Comparison of ENCODE assay signal across 2 cellular contexts in the genomic region with DNA sequence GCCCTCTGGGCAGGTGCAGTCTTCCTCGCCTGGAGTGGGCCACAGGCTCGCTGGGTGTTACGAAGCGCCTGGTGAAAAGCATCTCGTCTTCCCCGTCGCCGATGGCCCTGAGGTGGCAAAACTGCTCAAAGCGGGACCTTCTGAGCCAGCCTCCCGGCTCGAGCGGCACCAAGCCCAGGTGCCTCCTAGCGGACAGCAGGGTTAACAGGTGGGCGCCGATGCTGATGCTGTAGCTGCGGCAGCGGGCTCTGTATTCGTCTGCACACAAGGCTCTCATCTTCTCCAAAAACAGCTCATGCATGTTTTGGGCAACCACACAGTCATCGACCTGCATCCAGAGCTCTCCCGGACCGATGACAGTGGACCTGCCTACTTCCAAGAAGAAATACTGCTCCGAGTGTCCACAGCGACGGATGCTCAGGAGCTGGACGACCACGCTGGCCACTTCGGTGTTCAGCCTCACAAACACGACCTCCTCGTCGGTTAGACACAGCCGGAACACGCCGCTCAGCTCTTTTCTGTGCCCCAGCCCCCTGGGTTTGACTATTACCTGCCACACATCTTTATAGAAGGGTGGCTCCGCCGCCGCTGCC.
TF ChIP-seq lines count a peak whose summit lies in the region.

No MANE protein-coding gene starts in this region.

TF ChIP-seq in IMR-90, 13 proteins besides CTCF, POLR2A, EP300 and RAD21:
- TF ChIP-seq MXI1 (IDR thresholded peaks at IDR 0.05; ENCODE audit: borderline replicate concordance, low read depth, low read length): no peak
- no peak for TF ChIP-seq SMC3 (IDR thresholded peaks at IDR 0.05; ENCODE audit: low read depth, low read length)
- TF ChIP-seq RFX5 (IDR thresholded peaks at IDR 0.05; ENCODE audit: low read depth, low read length): no peak
- TF ChIP-seq NFE2L2 (IDR thresholded peaks at IDR 0.05; ENCODE audit: low read depth, low read length): no peak
- TF ChIP-seq, protein P1, sequence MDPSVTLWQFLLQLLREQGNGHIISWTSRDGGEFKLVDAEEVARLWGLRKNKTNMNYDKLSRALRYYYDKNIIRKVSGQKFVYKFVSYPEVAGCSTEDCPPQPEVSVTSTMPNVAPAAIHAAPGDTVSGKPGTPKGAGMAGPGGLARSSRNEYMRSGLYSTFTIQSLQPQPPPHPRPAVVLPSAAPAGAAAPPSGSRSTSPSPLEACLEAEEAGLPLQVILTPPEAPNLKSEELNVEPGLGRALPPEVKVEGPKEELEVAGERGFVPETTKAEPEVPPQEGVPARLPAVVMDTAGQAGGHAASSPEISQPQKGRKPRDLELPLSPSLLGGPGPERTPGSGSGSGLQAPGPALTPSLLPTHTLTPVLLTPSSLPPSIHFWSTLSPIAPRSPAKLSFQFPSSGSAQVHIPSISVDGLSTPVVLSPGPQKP (IDR thresholded peaks at IDR 0.05; ENCODE audit: borderline replicate concordance, low read depth, low read length): no peak
- no peak for TF ChIP-seq MAFK (IDR thresholded peaks at IDR 0.05; ENCODE audit: low read depth, low read length)
- TF ChIP-seq FOS (IDR thresholded peaks at IDR 0.05; ENCODE audit: low read depth, low read length): no peak
- TF ChIP-seq BHLHE40 (IDR thresholded peaks at IDR 0.05; ENCODE audit: low read depth, low read length): no peak
- no peak for TF ChIP-seq MAZ (IDR thresholded peaks at IDR 0.05; ENCODE audit: borderline replicate concordance, low read depth, low read length)
- TF ChIP-seq CEBPB (IDR thresholded peaks at IDR 0.05; ENCODE audit: low read depth, low read length): no peak
- TF ChIP-seq RCOR1 (IDR thresholded peaks at IDR 0.05; ENCODE audit: insufficient replicate concordance, low read length): no peak
- TF ChIP-seq CHD1 (IDR thresholded peaks at IDR 0.05; ENCODE audit: low read depth, low read length): no peak
- TF ChIP-seq, protein P2, sequence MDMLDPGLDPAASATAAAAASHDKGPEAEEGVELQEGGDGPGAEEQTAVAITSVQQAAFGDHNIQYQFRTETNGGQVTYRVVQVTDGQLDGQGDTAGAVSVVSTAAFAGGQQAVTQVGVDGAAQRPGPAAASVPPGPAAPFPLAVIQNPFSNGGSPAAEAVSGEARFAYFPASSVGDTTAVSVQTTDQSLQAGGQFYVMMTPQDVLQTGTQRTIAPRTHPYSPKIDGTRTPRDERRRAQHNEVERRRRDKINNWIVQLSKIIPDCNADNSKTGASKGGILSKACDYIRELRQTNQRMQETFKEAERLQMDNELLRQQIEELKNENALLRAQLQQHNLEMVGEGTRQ (IDR thresholded peaks at IDR 0.05; ENCODE audit: low read depth, low read length): no peak

TF ChIP-seq in H1, 55 proteins besides CTCF, POLR2A, EP300 and RAD21:
- no peak for TF ChIP-seq SP4 (IDR thresholded peaks at IDR 0.05; ENCODE audit: low read length)
- TF ChIP-seq, protein P3, sequence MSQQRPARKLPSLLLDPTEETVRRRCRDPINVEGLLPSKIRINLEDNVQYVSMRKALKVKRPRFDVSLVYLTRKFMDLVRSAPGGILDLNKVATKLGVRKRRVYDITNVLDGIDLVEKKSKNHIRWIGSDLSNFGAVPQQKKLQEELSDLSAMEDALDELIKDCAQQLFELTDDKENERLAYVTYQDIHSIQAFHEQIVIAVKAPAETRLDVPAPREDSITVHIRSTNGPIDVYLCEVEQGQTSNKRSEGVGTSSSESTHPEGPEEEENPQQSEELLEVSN (IDR thresholded peaks at IDR 0.05): peak; percentile 78
- TF ChIP-seq, protein P4, sequence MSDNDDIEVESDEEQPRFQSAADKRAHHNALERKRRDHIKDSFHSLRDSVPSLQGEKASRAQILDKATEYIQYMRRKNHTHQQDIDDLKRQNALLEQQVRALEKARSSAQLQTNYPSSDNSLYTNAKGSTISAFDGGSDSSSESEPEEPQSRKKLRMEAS (IDR thresholded peaks at IDR 0.05): peak; percentile 66
- TF ChIP-seq CHD2 (IDR thresholded peaks at IDR 0.05; ENCODE audit: low read length): no peak
- no peak for TF ChIP-seq NANOG (IDR thresholded peaks at IDR 0.05; ENCODE audit: insufficient read depth, low read depth, low read length, poor library complexity, severe bottlenecking)
